ENCODE assay signal across 9 cellular contexts in genomic region chr11:119144825-119145476, GRCh38. TPM values are rescaled to one million over a fixed set of nuclear protein-coding genes. Genes with fewer than 3 reads are reported as not detected.
DNase-seq lines count a peak whose midpoint lies in the region; ATAC-seq, FAIRE-seq and TF ChIP-seq lines count a peak whose summit lies in the region.
"Had no signal": no experiment of that assay in that cellular context is flagged by ENCODE, and none has a peak within 500 bp of the region (broad histone marks: within the 10 kb centered on the region; RNA-seq: fewer than 3 reads in every experiment).

No MANE protein-coding gene starts in this region.

- H3K36me3 ChIP-seq in lung (ENCODE audit: control insufficient read depth in 2 of 2, insufficient read depth in 2 of 2, low read length in 2 of 2) (no peaks in the 10 kb centered on the region), upper lobe of right lung (no peaks in the 10 kb centered on the region)

- FAIRE-seq in A549 (lab: Jason Lieb, UNC): no peak

- ATAC-seq in A549: peak; percentile 90 to 93
- ATAC-seq in lung (ENCODE audit: insufficient read depth, low FRiP score): no peak
- peak; percentile 90 for ATAC-seq in upper lobe of right lung
- ATAC-seq in GM19455 (IDR thresholded peaks at IDR 0.05; ENCODE audit: unreplicated experiment): no peak

- DNase-seq in A549 (ENCODE audit: low read depth in 1 of 2, low spot score in 1 of 2) (peak; percentile 81 to 90), GM04504 (ENCODE audit: low read depth) (peak; percentile 24), Kasumi-1 (lab: John Stamatoyannopoulos, UW) (peak; percentile 40 to 72), SHP77 treated with DMSO at 0.1 percent for 48 hours (lab: John Stamatoyannopoulos, UW) (peak; percentile 56), dermis microvascular lymphatic vessel endothelial cell (ENCODE audit: low read depth in 2 of 2) (peak; percentile 62 to 81), lung (ENCODE audit: low spot score) (peak; percentile 65), upper lobe of right lung (peak; percentile 55)

- H3K27ac ChIP-seq in A549 (peak overlapping the region; percentile 45 to 60; a peak in 2 of 6 replicates), lung (ENCODE audit: low read depth in 1 of 2, low read length in 1 of 2) (no peak overlapping the region), upper lobe of right lung (no peak overlapping the region)

- intact Hi-C loops in upper lobe of right lung (cut with DNase I): no loop called here

- H3K4me3 ChIP-seq in A549 (no peak overlapping the region), lung (no peak overlapping the region), upper lobe of right lung (no peak overlapping the region)

- H3K9me3 ChIP-seq in A549 (no peaks in the 10 kb centered on the region), lung (ENCODE audit: control insufficient read depth in 2 of 2, insufficient read depth in 1 of 2, low read length in 1 of 2) (peaks cover 0 to 1% of the 10 kb centered on the region in 2 donors), upper lobe of right lung (no peaks in the 10 kb centered on the region)

- TF ChIP-seq POLR2A in A549 (IDR thresholded peaks at IDR 0.05; ENCODE audit: low read length): no peak

- peak; percentile 37 to 41; a peak in 3 of 5 replicates for TF ChIP-seq RAD21 in A549 (conservative IDR thresholded peaks at IDR 0.05 in 1 of 2, IDR thresholded peaks at IDR 0.05 in 1 of 2)

- POLR2A ChIA-PET in A549 (lab: Yijun Ruan, JAX): interaction anchor here (0.7 kb wide), 1 partner anchor 24 kb away, joined by 10 read pairs; no protein-coding TSS in a partner anchor

- WGBS in A549 (ENCODE audit: missing lambda C conversion rate): 6% methylated on average over 7 of the region's 7 CpGs
- 16 to 19% methylated on average over 7 of the region's 7 CpGs for WGBS in lung, 2 donors

- CTCF ChIA-PET in A549 (lab: Yijun Ruan, JAX): interaction anchor here (0.7 to 2.6 kb wide), 19 partner anchors 9 to 177 kb away, joined by 3 to 13 read pairs (median 5); partner anchors contain the start of gene NHERF4

- 0 out of 3 replicates have a peak, but pooled peaks cover 4% of the 10 kb centered on the region for H3K4me1 ChIP-seq in A549
- peaks cover 0 to 11% of the 10 kb centered on the region in 2 donors for H3K4me1 ChIP-seq in lung (ENCODE audit: control insufficient read depth in 2 of 2, insufficient read depth in 2 of 2, low read length in 2 of 2)
- H3K4me1 ChIP-seq in upper lobe of right lung: peaks cover 12% of the 10 kb centered on the region

- TF ChIP-seq CTCF in A549 (IDR thresholded peaks at IDR 0.05): peak; percentile 44
- peak; percentile 39 for TF ChIP-seq CTCF in lung (IDR thresholded peaks at IDR 0.05; ENCODE audit: control extremely low read depth, extremely low read depth)
- peak; percentile 75 for TF ChIP-seq CTCF in upper lobe of right lung (IDR thresholded peaks at IDR 0.05)

- H3K27me3 ChIP-seq in lung (ENCODE audit: control insufficient read depth, insufficient read depth) (no peaks in the 10 kb centered on the region), upper lobe of right lung (peaks cover 20% of the 10 kb centered on the region)

- H3K4me2 ChIP-seq in A549: peak overlapping the region; percentile 80

- TF ChIP-seq EP300 in A549 (IDR thresholded peaks at IDR 0.05): no peak

TF ChIP-seq in A549, 52 proteins besides CTCF, POLR2A, EP300 and RAD21:
- TF ChIP-seq FOXS1 (CRISPR knock-in tag; IDR thresholded peaks at IDR 0.05) (no peak), MAFK (IDR thresholded peaks at IDR 0.05; ENCODE audit: partially characterized antibody) (no peak), E2F6 (IDR thresholded peaks at IDR 0.05; ENCODE audit: borderline replicate concordance, low read depth) (no peak), RARB (CRISPR knock-in tag; IDR thresholded peaks at IDR 0.05) (no peak), MAZ (IDR thresholded peaks at IDR 0.05; ENCODE audit: borderline replicate concordance, low read depth, low read length) (no peak), SMC3 (IDR thresholded peaks at IDR 0.05) (peak; percentile 63)

RNA-seq across cellular contexts. Expression of gene ABCG4, which starts 3.9 kb away (rescaled TPM):
- 0.10 and 0.25 TPM in 2 replicates for polyA plus RNA-seq in A549 (2011; rRNA removed)
- 0.17 and 0.30 TPM in 2 replicates for polyA plus RNA-seq in A549 (2012; cell fraction: cytosol; rRNA removed)
- 0.79 and 1.1 TPM in 2 replicates for polyA plus RNA-seq in A549 (2012; cell fraction: nucleus; rRNA removed)
- polyA plus RNA-seq in A549 (2017; fragmentation: RNase III; extraction: RNeasy Plus Mini Kit Qiagen cat#74134 plus additional on column Dnase treatment): 0.33 to 0.44 TPM (median 0.35 TPM) in 3 replicates
- 0.39 and 0.54 TPM in 2 replicates for polyA minus RNA-seq in A549 (2011; rRNA and poly(A)+ RNA removed)
- total RNA-seq in dermis microvascular lymphatic vessel endothelial cell: under 0.01 TPM in 1 of 2 replicates, not detected in the other
- total RNA-seq in lung: under 1 TPM in 1 of 2 donors, not detected in 1; 0.28 TPM
- under 1 TPM; 0.03 to 0.10 TPM for polyA plus RNA-seq in lung
- total RNA-seq in upper lobe of right lung: 0.14 TPM

RNA-seq across cellular contexts. Expression of gene HINFP, which starts 23.6 kb away (rescaled TPM):
- 13.0 and 16.3 TPM in 2 replicates for polyA plus RNA-seq in A549 (2011; rRNA removed)
- polyA plus RNA-seq in A549 (2012; cell fraction: cytosol; rRNA removed): 11.6 and 14.6 TPM in 2 replicates
- polyA plus RNA-seq in A549 (2012; cell fraction: nucleus; rRNA removed): 30.1 and 38.3 TPM in 2 replicates
- 10.0 to 11.7 TPM (median 10.3 TPM) in 3 replicates for polyA plus RNA-seq in A549 (2017; fragmentation: RNase III; extraction: RNeasy Plus Mini Kit Qiagen cat#74134 plus additional on column Dnase treatment)
- polyA minus RNA-seq in A549 (2011; rRNA and poly(A)+ RNA removed): 19.5 and 31.3 TPM in 2 replicates
- total RNA-seq in dermis microvascular lymphatic vessel endothelial cell: 11.3 and 16.4 TPM in 2 replicates
- total RNA-seq in lung: 10 to 100 TPM; 21.2 to 24.5 TPM
- 10 to 100 TPM; 10.4 to 14.3 TPM for polyA plus RNA-seq in lung
- 25.2 TPM for total RNA-seq in upper lobe of right lung

RNA-seq across cellular contexts. Expression of gene NLRX1, which starts 23.6 kb away (rescaled TPM):
- polyA plus RNA-seq in A549 (2011; rRNA removed) (8.4 and 10.4 TPM in 2 replicates), A549 (2017; fragmentation: RNase III; extraction: RNeasy Plus Mini Kit Qiagen cat#74134 plus additional on column Dnase treatment) (7.4 to 9.2 TPM (median 8.5 TPM) in 3 replicates), lung (10 to 100 TPM in 1 of 2 donors, 1 to 10 TPM in 1; 5.1 to 10.7 TPM)
- polyA plus RNA-seq in A549 (2012; cell fraction: cytosol; rRNA removed): 9.8 and 13.8 TPM in 2 replicates
- polyA plus RNA-seq in A549 (2012; cell fraction: nucleus; rRNA removed): 33.3 and 40.1 TPM in 2 replicates
- polyA minus RNA-seq in A549 (2011; rRNA and poly(A)+ RNA removed): 14.3 and 18.1 TPM in 2 replicates
- total RNA-seq in dermis microvascular lymphatic vessel endothelial cell (11.0 and 16.1 TPM in 2 replicates), lung (10 to 100 TPM; 12.5 to 22.6 TPM), upper lobe of right lung (17.7 TPM)

RNA-seq across cellular contexts. Expression of gene C2CD2L, which starts 37.8 kb away (rescaled TPM):
- polyA plus RNA-seq in A549 (2011; rRNA removed) (2.4 and 3.5 TPM in 2 replicates), A549 (2017; fragmentation: RNase III; extraction: RNeasy Plus Mini Kit Qiagen cat#74134 plus additional on column Dnase treatment) (4.1 to 4.8 TPM (median 4.2 TPM) in 3 replicates), lung (10 to 100 TPM; 11.6 to 13.7 TPM)
- 4.0 and 5.3 TPM in 2 replicates for polyA plus RNA-seq in A549 (2012; cell fraction: cytosol; rRNA removed)
- polyA plus RNA-seq in A549 (2012; cell fraction: nucleus; rRNA removed): 13.3 and 14.2 TPM in 2 replicates
- polyA minus RNA-seq in A549 (2011; rRNA and poly(A)+ RNA removed): 10.6 and 11.8 TPM in 2 replicates
- total RNA-seq in dermis microvascular lymphatic vessel endothelial cell (1.7 and 3.4 TPM in 2 replicates), lung (10 to 100 TPM in 1 of 2 donors, 1 to 10 TPM in 1; 6.5 to 20.7 TPM), upper lobe of right lung (20.3 TPM)

RNA-seq across cellular contexts. Expression of gene NHERF4, which starts 40.3 kb away (rescaled TPM):
- polyA plus RNA-seq in A549 (2011; rRNA removed) (0.80 and 1.5 TPM in 2 replicates), A549 (2017; fragmentation: RNase III; extraction: RNeasy Plus Mini Kit Qiagen cat#74134 plus additional on column Dnase treatment) (0.42 to 0.78 TPM (median 0.62 TPM) in 3 replicates), lung (under 1 TPM in 1 of 2 donors, not detected in 1; 0.96 TPM)
- 0.09 and 0.34 TPM in 2 replicates for polyA plus RNA-seq in A549 (2012; cell fraction: cytosol; rRNA removed)
- 2.1 and 4.6 TPM in 2 replicates for polyA plus RNA-seq in A549 (2012; cell fraction: nucleus; rRNA removed)
- 1.1 and 2.4 TPM in 2 replicates for polyA minus RNA-seq in A549 (2011; rRNA and poly(A)+ RNA removed)
- total RNA-seq in dermis microvascular lymphatic vessel endothelial cell (not detected in 2 replicates), lung (under 1 TPM in 1 of 2 donors, not detected in 1; 0.37 TPM), upper lobe of right lung (0.81 TPM)
- total RNA-seq: glomerular endothelial cell had no signal

Comparison
In these comparisons a context has a peak if more than half of its experiments do, and no peak if none do; other contexts are left out.
1. ATAC-seq: peak in A549 (2 of 2) and upper lobe of right lung (single experiment); none in lung (single experiment) and GM19455 (single experiment).
2. DNase-seq: peak in every context shown above with its lines; median percentile 86 in A549; 72 in dermis microvascular lymphatic vessel endothelial cell; 65 in lung; 56 in Kasumi-1; 56 in SHP77 treated with DMSO at 0.1 percent for 48 hours; 55 in upper lobe of right lung; 24 in GM04504.
3. H3K27ac ChIP-seq: peak in A549 (2 of 2); none in lung (0 of 2) and upper lobe of right lung (single experiment).
4. Peak in every context shown above with its lines, with median percentiles within 50 percentile points of each other: CTCF ChIP-seq.